8 cellular contexts compared by ENCODE assay signal in the genomic region with DNA sequence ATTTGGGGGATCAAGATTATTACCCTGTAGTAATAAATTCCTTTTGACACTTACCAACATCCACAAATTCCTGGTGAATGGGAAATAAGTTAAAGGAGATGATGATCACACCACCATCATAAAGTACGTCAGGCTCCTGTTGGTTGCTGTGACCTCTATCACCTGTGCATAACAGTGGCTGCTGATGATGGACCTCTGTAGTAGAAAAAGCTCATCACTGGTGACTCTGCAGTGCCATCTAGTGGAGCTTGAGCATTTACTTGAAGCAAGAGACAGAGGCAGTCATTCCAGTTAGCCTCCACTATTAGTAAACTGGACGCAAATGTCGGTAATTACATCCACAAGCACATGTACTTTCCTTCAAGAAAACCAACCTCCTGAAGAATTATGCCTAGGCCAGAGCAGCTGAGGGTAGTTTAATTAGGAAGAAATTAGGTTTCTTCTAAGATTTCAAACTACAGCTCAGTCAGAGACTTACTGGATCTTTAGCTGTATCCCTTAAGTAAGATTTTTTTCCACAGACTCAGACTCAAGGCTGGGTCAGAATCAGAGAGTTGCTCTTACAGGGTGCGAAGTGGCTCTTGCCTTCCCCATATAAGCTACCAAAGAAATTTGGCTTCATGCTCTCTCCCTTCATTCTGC. TPM values are rescaled to one million over a fixed set of nuclear protein-coding genes. Genes with fewer than 3 reads are reported as not detected.
DNase-seq lines count a peak whose midpoint lies in the region; ATAC-seq and TF ChIP-seq lines count a peak whose summit lies in the region.

No MANE protein-coding gene starts in this region.

- H3K79me2 ChIP-seq in OCI-LY3 (ENCODE audit: low read length), result no peaks in the 10 kb centered on the region

- H3K9me3 ChIP-seq in Caco-2 (no peaks in the 10 kb centered on the region), OCI-LY3 (ENCODE audit: insufficient read depth, low read length) (no peaks in the 10 kb centered on the region), neutrophil (no peaks in the 10 kb centered on the region), thyroid gland (no peaks in the 10 kb centered on the region)

- POLR2A ChIA-PET in Caco-2 (lab: Charles Lee), result interaction anchor here (0.5 kb wide), 2 partner anchors 113 to 1543 kb away, joined by 3 to 5 read pairs; a partner anchor contains a TSS

- H3K36me3 ChIP-seq in Caco-2 (ENCODE audit: control insufficient read depth, insufficient read depth, low read length), result no peaks in the 10 kb centered on the region
- no peaks in the 10 kb centered on the region for H3K36me3 ChIP-seq in OCI-LY3 (replicated peaks; ENCODE audit: low read depth, low read length)
- H3K36me3 ChIP-seq in neutrophil, result peaks cover 62% of the 10 kb centered on the region
- no peaks in the 10 kb centered on the region for H3K36me3 ChIP-seq in thyroid gland

- H3K4me2 ChIP-seq in OCI-LY3 (ENCODE audit: low read length), result no peak overlapping the region

- H4K20me1 ChIP-seq in OCI-LY3 (ENCODE audit: insufficient read depth, low read length), result no peaks in the 10 kb centered on the region

- 0 out of 2 replicates have a peak overlapping the region, but pooled peaks have one; percentile 50 for H2AFZ ChIP-seq in OCI-LY3 (ENCODE audit: low read depth, low read length)

- H3K9ac ChIP-seq in OCI-LY3 (ENCODE audit: low read length), result no peak overlapping the region

- H3K36me3 Mint-ChIP-seq in Caco-2 (ENCODE audit: insufficient read depth, unreplicated experiment), result no peaks in the 10 kb centered on the region
- H3K36me3 Mint-ChIP-seq in activated T-cell treated with anti-CD3 and anti-CD28 coated beads, Interleukin-2, amount 50 U/mL, for 4 hours (ENCODE audit: insufficient read depth), result peaks cover 4% of the 10 kb centered on the region

- H3K27me3 ChIP-seq in Caco-2 (replicated peaks; ENCODE audit: control insufficient read depth, insufficient read depth, low read length), result no peaks in the 10 kb centered on the region
- H3K27me3 ChIP-seq in OCI-LY3 (ENCODE audit: low read depth, low read length), result no peaks in the 10 kb centered on the region; the same call in 1 of the 2 replicates
- H3K27me3 ChIP-seq in neutrophil, result no peaks in the 10 kb centered on the region
- H3K27me3 ChIP-seq in thyroid gland, result no peaks in the 10 kb centered on the region

- H3K4me3 ChIP-seq in Caco-2 (ENCODE audit: low read depth, low read length) (no peak overlapping the region), OCI-LY3 (ENCODE audit: low read length) (no peak overlapping the region), neutrophil (ENCODE audit: low read depth in 1 of 2, low read length in 1 of 2) (no peak overlapping the region), thyroid gland (replicated peaks in 1 of 3) (no peak overlapping the region)

- intact Hi-C loops in Caco-2 (cut with micrococcal nuclease; ENCODE audit: unreplicated experiment), result loop anchor here (1.0 to 5.0 kb wide), 4 partner anchors 294 to 705 kb away; no protein-coding TSS in a partner anchor
- intact Hi-C loops in thyroid gland (cut with DNase I), result loop anchor here (2.0 to 10.0 kb wide), 2 partner anchors 322 to 704 kb away; no protein-coding TSS in a partner anchor

- H3K27ac Mint-ChIP-seq in Caco-2 (ENCODE audit: unreplicated experiment), result no peak overlapping the region

- H3K4me1 ChIP-seq in Caco-2, result no peaks in the 10 kb centered on the region
- peaks cover 26% of the 10 kb centered on the region for H3K4me1 ChIP-seq in OCI-LY3 (ENCODE audit: low read length)
- no peaks in the 10 kb centered on the region for H3K4me1 ChIP-seq in neutrophil (ENCODE audit: control insufficient read depth in 1 of 2, insufficient read depth in 1 of 2, low read depth in 1 of 2, low read length in 1 of 2)
- no peaks in the 10 kb centered on the region for H3K4me1 ChIP-seq in thyroid gland

- TF ChIP-seq CTCF in Caco-2 (IDR thresholded peaks at IDR 0.05; ENCODE audit: insufficient read depth in 1 of 2, low read depth in 1 of 2, low read length in 1 of 2, severe bottlenecking in 1 of 2, unreplicated experiment in 1 of 2) (peak; percentile 80 to 83), OCI-LY3 (IDR thresholded peaks at IDR 0.05; ENCODE audit: low read depth, low read length) (peak; percentile 91), neutrophil (IDR thresholded peaks at IDR 0.05) (peak; percentile 40), thyroid gland (IDR thresholded peaks at IDR 0.05) (peak; percentile 36 to 84 (median 74))

- peak; percentile 52 for ATAC-seq in GM19468 (IDR thresholded peaks at IDR 0.05; ENCODE audit: extremely low read depth, unreplicated experiment)
- peak; percentile 87 to 91 for ATAC-seq in activated T-cell treated with anti-CD3 and anti-CD28 coated beads, Interleukin-2, amount 50 U/mL, for 4 hours

- peak; percentile 82 for DNase-seq in Caco-2
- DNase-seq in KG1 (lab: John Stamatoyannopoulos, UW), result peak; percentile 54
- DNase-seq in activated T-cell treated with anti-CD3 and anti-CD28 coated beads, Interleukin-2, amount 50 U/mL, for 4 hours, result peak; percentile 50
- peak; percentile 95 for DNase-seq in fibroblast of peridontal ligament (ENCODE audit: extremely low read depth)
- DNase-seq in thyroid gland, result peak; percentile 69 to 78

- no TSS peak for BruUV-seq in Caco-2 (replicated peaks; lab: Mats Ljungman, UMichigan)

- no peak overlapping the region for H3K27ac ChIP-seq in OCI-LY3 (ENCODE audit: low read length)
- no peak overlapping the region for H3K27ac ChIP-seq in neutrophil
- H3K27ac ChIP-seq in thyroid gland, result no peak overlapping the region

- no peaks in the 10 kb centered on the region for H3K4me1 Mint-ChIP-seq in Caco-2 (ENCODE audit: low read depth, unreplicated experiment)
- peaks cover 7% of the 10 kb centered on the region for H3K4me1 Mint-ChIP-seq in activated T-cell treated with anti-CD3 and anti-CD28 coated beads, Interleukin-2, amount 50 U/mL, for 4 hours (ENCODE audit: low read depth)

- peaks cover 15% of the 10 kb centered on the region for H3K27me3 Mint-ChIP-seq in Caco-2 (ENCODE audit: insufficient read depth, unreplicated experiment)
- no peaks in the 10 kb centered on the region for H3K27me3 Mint-ChIP-seq in activated T-cell treated with anti-CD3 and anti-CD28 coated beads, Interleukin-2, amount 50 U/mL, for 4 hours (ENCODE audit: low read depth)

- TF ChIP-seq POLR2A in thyroid gland (IDR thresholded peaks at IDR 0.05), result no peak

- H3K4me3 Mint-ChIP-seq in Caco-2 (ENCODE audit: unreplicated experiment), result no peak overlapping the region
- no peak overlapping the region for H3K4me3 Mint-ChIP-seq in activated T-cell treated with anti-CD3 and anti-CD28 coated beads, Interleukin-2, amount 50 U/mL, for 4 hours

- no peaks in the 10 kb centered on the region for H3K9me3 Mint-ChIP-seq in Caco-2 (ENCODE audit: unreplicated experiment)
- H3K9me3 Mint-ChIP-seq in activated T-cell treated with anti-CD3 and anti-CD28 coated beads, Interleukin-2, amount 50 U/mL, for 4 hours, result no peaks in the 10 kb centered on the region

- CTCF ChIA-PET in Caco-2 (lab: Charles Lee), result interaction anchor here (0.5 to 2.6 kb wide), 19 partner anchors 9 to 486 kb away, joined by 3 to 25 read pairs (median 4); no protein-coding TSS in a partner anchor

- 35 to 38% methylated on average over 4 of the region's 4 CpGs for WGBS in thyroid gland, 2 donors

RNA-seq across cellular contexts. Expression of a gene that starts 39.3 kb away (rescaled TPM):
- total RNA-seq in Caco-2 (2022) (46.3 and 48.3 TPM in 2 replicates), thyroid gland (100 to 1,000 TPM in 2 of 4 donors, 10 to 100 TPM in 2; 46.2 to 129 (median 101) TPM)
- total RNA-seq in activated T-cell treated with anti-CD3 and anti-CD28 coated beads, Interleukin-2, amount 50 U/mL, for 4 hours, result 1 to 10 TPM; 6.4 to 9.9 (median 8.8) TPM

Comparison
In these comparisons a context has a peak if more than half of its experiments do, and no peak if none do; other contexts are left out.
1. CTCF ChIP-seq: peak in every context shown above with its lines; median percentile 91 in OCI-LY3; 82 in Caco-2; 74 in thyroid gland; 40 in neutrophil.